In the genomic region with DNA sequence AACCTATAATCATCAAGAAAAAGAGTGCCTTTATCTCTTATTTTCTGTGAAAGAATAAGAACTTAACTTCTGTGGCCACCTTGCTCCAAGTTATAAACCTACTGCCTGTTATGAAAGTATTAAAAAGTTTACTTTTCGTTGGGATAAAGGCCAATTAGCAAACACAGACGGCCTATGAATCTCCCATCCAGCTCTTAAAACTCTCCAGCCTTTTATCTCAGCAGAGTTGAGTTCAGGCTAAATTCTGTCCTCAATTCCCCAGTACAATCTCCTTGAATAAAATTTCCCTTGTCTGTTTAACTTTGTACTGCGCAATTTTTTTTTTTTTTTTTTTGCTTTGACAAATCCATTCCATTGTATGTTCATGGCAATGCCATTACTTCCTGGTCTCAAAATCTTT, we compare ENCODE assay signal across 7 cellular contexts.
"Had no signal": no experiment of that assay in that cellular context is flagged by ENCODE, and none has a peak within 500 bp of the region (broad histone marks: within the 10 kb centered on the region; RNA-seq: fewer than 3 reads in every experiment).

No MANE protein-coding gene starts in this region.

- H3K4me1 ChIP-seq: HAP-1 had no signal

- H3K4me3 ChIP-seq: HAP-1, K562 had no signal

- DNase-seq: GOT3, H7, HFFc6, IMR-90 had no signal

- H3K4me3 Mint-ChIP-seq: HFFc6 had no signal

- H3K36me3 ChIP-seq: HAP-1 had no signal

- H3K27ac Mint-ChIP-seq: HFFc6 had no signal

- ATAC-seq: HCT116, K562 had no signal

- H3K9me3 ChIP-seq: HAP-1 had no signal
